In the genomic region with DNA sequence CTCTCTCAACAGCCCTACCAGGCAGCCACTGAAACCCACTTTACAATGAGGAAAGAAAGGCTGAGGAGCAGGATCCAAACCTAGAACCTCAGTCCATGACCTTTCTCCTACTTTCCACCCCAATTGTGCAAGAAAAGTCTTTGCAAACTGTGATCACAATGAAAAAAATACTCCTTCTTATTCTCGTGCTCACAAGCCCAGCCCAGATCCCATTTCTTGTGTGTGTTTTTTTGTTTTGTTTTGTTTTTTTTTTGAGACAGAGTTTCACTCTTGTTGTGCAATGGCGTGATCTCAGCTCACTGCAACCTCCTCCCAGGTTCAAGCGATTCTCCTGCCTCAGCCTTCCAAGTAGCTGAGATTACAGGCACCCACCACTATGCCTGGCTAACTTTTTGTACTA, we compare ENCODE assay signal across 1 cellular context.
TF ChIP-seq lines count a peak whose summit lies in the region.

No MANE protein-coding gene starts in this region.

TF ChIP-seq in IMR-90, 13 proteins besides CTCF, POLR2A, EP300 and RAD21 (continued from another document):
- TF ChIP-seq, protein P1, sequence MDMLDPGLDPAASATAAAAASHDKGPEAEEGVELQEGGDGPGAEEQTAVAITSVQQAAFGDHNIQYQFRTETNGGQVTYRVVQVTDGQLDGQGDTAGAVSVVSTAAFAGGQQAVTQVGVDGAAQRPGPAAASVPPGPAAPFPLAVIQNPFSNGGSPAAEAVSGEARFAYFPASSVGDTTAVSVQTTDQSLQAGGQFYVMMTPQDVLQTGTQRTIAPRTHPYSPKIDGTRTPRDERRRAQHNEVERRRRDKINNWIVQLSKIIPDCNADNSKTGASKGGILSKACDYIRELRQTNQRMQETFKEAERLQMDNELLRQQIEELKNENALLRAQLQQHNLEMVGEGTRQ (IDR thresholded peaks at IDR 0.05; ENCODE audit: low read depth, low read length), result no peak
- 0 out of 2 replicates have a peak, but pooled peaks have one; percentile 26 for TF ChIP-seq CEBPB (IDR thresholded peaks at IDR 0.05; ENCODE audit: low read depth, low read length)
TF ChIP-seq in IMR-90: peak in this region for 1.
